Comparison of ENCODE assay signal across 9 cellular contexts in the genomic region with DNA sequence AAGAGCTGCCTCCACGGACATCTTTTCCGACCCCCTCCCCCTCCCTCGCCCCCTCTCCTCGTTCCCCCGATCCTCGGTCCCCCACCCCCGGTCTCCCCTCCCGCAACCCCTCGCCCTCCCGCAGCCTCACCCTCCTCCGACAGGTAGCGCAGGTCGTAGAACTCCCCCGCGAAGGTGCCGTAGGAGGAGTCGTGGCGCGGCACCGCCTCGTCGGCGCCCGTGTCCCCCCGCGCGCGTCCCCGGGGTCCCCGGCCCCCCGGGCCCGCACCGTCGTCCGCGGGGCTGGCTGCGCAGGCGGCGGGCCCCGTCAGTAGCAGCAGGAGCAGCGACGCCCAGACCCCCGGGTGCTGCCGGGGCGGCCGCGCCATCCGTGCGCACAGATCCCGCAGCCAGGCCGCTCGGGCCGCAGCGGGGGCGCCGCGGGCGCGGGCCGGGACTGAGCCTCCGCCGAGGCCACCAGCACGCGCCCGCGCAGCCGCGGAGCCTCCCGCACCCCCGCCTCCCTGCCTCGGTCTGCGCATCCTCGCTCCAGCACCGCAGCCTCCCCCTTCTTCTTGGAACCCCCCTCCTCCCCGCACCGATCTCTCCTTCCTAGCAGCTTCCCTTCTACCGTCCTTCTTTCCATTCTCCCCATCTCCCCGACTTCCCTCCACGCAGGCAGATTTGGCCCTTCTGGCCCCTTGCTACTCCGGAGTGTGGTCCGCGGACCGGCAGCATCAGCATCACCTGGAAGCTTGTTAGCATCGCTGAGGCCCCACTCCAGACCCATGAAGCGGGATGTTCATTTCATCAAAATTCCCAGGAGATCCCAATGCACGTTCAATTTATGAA. TPM values are rescaled to one million over a fixed set of nuclear protein-coding genes. Genes with fewer than 3 reads are reported as not detected.
A peak's percentile ranks its signal among the peaks of the same experiment; 100 is the strongest.
DNase-seq lines count a peak whose midpoint lies in the region; ATAC-seq and TF ChIP-seq lines count a peak whose summit lies in the region.
"Had no signal": no experiment of that assay in that cellular context is flagged by ENCODE, and none has a peak within 500 bp of the region (broad histone marks: within the 10 kb centered on the region; RNA-seq: fewer than 3 reads in every experiment).

A gene with protein sequence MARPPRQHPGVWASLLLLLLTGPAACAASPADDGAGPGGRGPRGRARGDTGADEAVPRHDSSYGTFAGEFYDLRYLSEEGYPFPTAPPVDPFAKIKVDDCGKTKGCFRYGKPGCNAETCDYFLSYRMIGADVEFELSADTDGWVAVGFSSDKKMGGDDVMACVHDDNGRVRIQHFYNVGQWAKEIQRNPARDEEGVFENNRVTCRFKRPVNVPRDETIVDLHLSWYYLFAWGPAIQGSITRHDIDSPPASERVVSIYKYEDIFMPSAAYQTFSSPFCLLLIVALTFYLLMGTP (minus strand): TSS at position 479 of the 831 bp plus-strand sequence. CDS start 111 bp downstream, at position 368.

- H3K27ac Mint-ChIP-seq in activated CD8-positive, alpha-beta T cell treated with anti-CD3 and anti-CD28 coated beads for 36 hours = no peak within 1 kb of the TSS

- peaks cover 4% of the 10 kb centered on the region for H3K4me1 Mint-ChIP-seq in activated CD8-positive, alpha-beta T cell treated with anti-CD3 and anti-CD28 coated beads for 36 hours (ENCODE audit: low read depth)

- H3K27me3 Mint-ChIP-seq in activated CD8-positive, alpha-beta T cell treated with anti-CD3 and anti-CD28 coated beads for 36 hours = peaks cover 55% of the 10 kb centered on the region

- ATAC-seq in activated CD8-positive, alpha-beta T cell treated with anti-CD3 and anti-CD28 coated beads for 36 hours = peak; percentile 20
- no peak for ATAC-seq in HG02642 (IDR thresholded peaks at IDR 0.05; ENCODE audit: poor library complexity, unreplicated experiment)
- no peak for ATAC-seq in HG03520 (IDR thresholded peaks at IDR 0.05; ENCODE audit: unreplicated experiment)

- H3K27me3 ChIP-seq in iPS-15b (ENCODE audit: control insufficient read depth, insufficient read depth, low read length) = peaks cover 27% of the 10 kb centered on the region

- H3K4me3 Mint-ChIP-seq in activated CD8-positive, alpha-beta T cell treated with anti-CD3 and anti-CD28 coated beads for 36 hours = peak within 1 kb of the TSS; percentile 43

- H3K4me1 ChIP-seq in iPS-15b (ENCODE audit: control insufficient read depth, insufficient read depth, low read length) = no peaks in the 10 kb centered on the region

- intact Hi-C loops in activated CD8-positive, alpha-beta T cell treated with anti-CD3 and anti-CD28 coated beads for 36 hours (cut with micrococcal nuclease) = no loop called here

- no peaks in the 10 kb centered on the region for H3K9me3 ChIP-seq in iPS-15b (ENCODE audit: control insufficient read depth, insufficient read depth, low read length)

- no peaks in the 10 kb centered on the region for H3K36me3 ChIP-seq in iPS-15b (ENCODE audit: control insufficient read depth, insufficient read depth, low read length)

- H3K9ac ChIP-seq in iPS-15b (ENCODE audit: low read depth, low read length) = no peak within 1 kb of the TSS

- H3K36me3 Mint-ChIP-seq in activated CD8-positive, alpha-beta T cell treated with anti-CD3 and anti-CD28 coated beads for 36 hours (ENCODE audit: low read depth) = peaks cover 3% of the 10 kb centered on the region

- peaks cover 10% of the 10 kb centered on the region for H3K9me3 Mint-ChIP-seq in activated CD8-positive, alpha-beta T cell treated with anti-CD3 and anti-CD28 coated beads for 36 hours

- TF ChIP-seq CTCF in activated CD8-positive, alpha-beta T cell treated with anti-CD3 and anti-CD28 coated beads for 36 hours (IDR thresholded peaks at IDR 0.05) = no peak

- CTCF ChIA-PET in HEK293T (lab: Yijun Ruan, JAX) = no interaction called here
- CTCF ChIA-PET in activated CD8-positive, alpha-beta T cell treated with anti-CD3 and anti-CD28 coated beads for 36 hours (lab: Charles Lee) = no interaction called here

- H3K4me3 ChIP-seq in iPS-15b (ENCODE audit: low read depth, low read length) (peak within 1 kb of the TSS; percentile 63), skeletal muscle cell (ENCODE audit: low read depth, low read length) (peak within 1 kb of the TSS; percentile 31)

- POLR2A ChIA-PET in HEK293T (lab: Yijun Ruan, JAX) = no interaction called here
- POLR2A ChIA-PET in activated CD8-positive, alpha-beta T cell treated with anti-CD3 and anti-CD28 coated beads for 36 hours (lab: Charles Lee) = no interaction called here

- DNase-seq in HEK293T (ENCODE audit: extremely low spot score) = peak; percentile 54
- no peak for DNase-seq in activated CD8-positive, alpha-beta T cell treated with anti-CD3 and anti-CD28 coated beads for 36 hours
- no peak for DNase-seq in skeletal muscle cell (ENCODE audit: low read depth)
- DNase-seq in T-helper 1 cell = no peak
- DNase-seq: activated CD8-positive, alpha-beta memory T cell treated with anti-CD3 and anti-CD28 coated beads, Interleukin-2, amount 50 U/mL, for 48 hours had no signal

TF ChIP-seq in HEK293T, 16 proteins besides CTCF, POLR2A, EP300 and RAD21:
- TF ChIP-seq FOXK2 (IDR thresholded peaks at IDR 0.05) (no peak), SP1 (IDR thresholded peaks at IDR 0.05) (no peak), SUZ12 (IDR thresholded peaks at IDR 0.05) (no peak), TARDBP (IDR thresholded peaks at IDR 0.05) (no peak), ELF4 (IDR thresholded peaks at IDR 0.05) (no peak), HDGF (IDR thresholded peaks at IDR 0.05; ENCODE audit: borderline replicate concordance) (no peak), LEF1 (IDR thresholded peaks at IDR 0.05; ENCODE audit: borderline replicate concordance) (no peak), L3MBTL2 (conservative IDR thresholded peaks at IDR 0.05) (no peak), ZNF384 (IDR thresholded peaks at IDR 0.05) (no peak), FOXM1 (IDR thresholded peaks at IDR 0.05; ENCODE audit: borderline replicate concordance) (no peak), BHLHE40 (IDR thresholded peaks at IDR 0.05; ENCODE audit: borderline replicate concordance) (no peak), ARNT (IDR thresholded peaks at IDR 0.05) (no peak), NFRKB (IDR thresholded peaks at IDR 0.05) (no peak), FOXA1 (IDR thresholded peaks at IDR 0.05) (no peak), CTBP1 (IDR thresholded peaks at IDR 0.05; ENCODE audit: borderline replicate concordance) (no peak)
- TF ChIP-seq, protein P1, sequence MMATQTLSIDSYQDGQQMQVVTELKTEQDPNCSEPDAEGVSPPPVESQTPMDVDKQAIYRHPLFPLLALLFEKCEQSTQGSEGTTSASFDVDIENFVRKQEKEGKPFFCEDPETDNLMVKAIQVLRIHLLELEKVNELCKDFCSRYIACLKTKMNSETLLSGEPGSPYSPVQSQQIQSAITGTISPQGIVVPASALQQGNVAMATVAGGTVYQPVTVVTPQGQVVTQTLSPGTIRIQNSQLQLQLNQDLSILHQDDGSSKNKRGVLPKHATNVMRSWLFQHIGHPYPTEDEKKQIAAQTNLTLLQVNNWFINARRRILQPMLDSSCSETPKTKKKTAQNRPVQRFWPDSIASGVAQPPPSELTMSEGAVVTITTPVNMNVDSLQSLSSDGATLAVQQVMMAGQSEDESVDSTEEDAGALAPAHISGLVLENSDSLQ (IDR thresholded peaks at IDR 0.05) = no peak

RNA-seq across cellular contexts. Expression of the gene that starts here (rescaled TPM):
- total RNA-seq in activated CD8-positive, alpha-beta T cell treated with anti-CD3 and anti-CD28 coated beads for 36 hours = not detected
- total RNA-seq: myocyte had no signal

Comparison
In these comparisons a context has a peak if more than half of its experiments do, and no peak if none do; other contexts are left out.
1. Peak in ATAC-seq in activated CD8-positive, alpha-beta T cell treated with anti-CD3 and anti-CD28 coated beads for 36 hours; RNA of the gene not detected or under 1 TPM.